1 cellular context compared by ENCODE assay signal in genomic region chr16:2213817-2214720, GRCh38.
A peak's percentile ranks its signal among the peaks of the same experiment; 100 is the strongest.
TF ChIP-seq lines count a peak whose summit lies in the region.

No MANE protein-coding gene starts in this region.

TF ChIP-seq in H1, 55 proteins besides CTCF, POLR2A, EP300 and RAD21:
- peak; percentile 64 for TF ChIP-seq KDM4A (IDR thresholded peaks at IDR 0.05; ENCODE audit: low read depth, low read length, severe bottlenecking)
- TF ChIP-seq SUZ12 (IDR thresholded peaks at IDR 0.05; ENCODE audit: low read length) = no peak
- TF ChIP-seq CREB1 (IDR thresholded peaks at IDR 0.05) = peak; percentile 57; the same call in 1 of the 2 replicates
- no peak for TF ChIP-seq CBX5 (IDR thresholded peaks at IDR 0.05; ENCODE audit: low read depth, low read length)
- TF ChIP-seq KDM5A (IDR thresholded peaks at IDR 0.05; ENCODE audit: low read length) = 0 out of 2 replicates have a peak, but pooled peaks have one; percentile 30
- peak in 1 of 2 experiments; percentile 46; a peak in 1 of 4 replicates for TF ChIP-seq SIN3A (conservative IDR thresholded peaks at IDR 0.05 in 1 of 2, IDR thresholded peaks at IDR 0.05 in 1 of 2; ENCODE audit: low read depth in 1 of 2, low read length in 2 of 2)
- peak; percentile 15; the same call in 1 of the 2 replicates for TF ChIP-seq RBBP5 (IDR thresholded peaks at IDR 0.05; ENCODE audit: borderline replicate concordance, low read depth, low read length)
- peak; percentile 81 for TF ChIP-seq PHF8 (conservative IDR thresholded peaks at IDR 0.05; ENCODE audit: low read depth, low read length)
- TF ChIP-seq JUND (IDR thresholded peaks at IDR 0.05; ENCODE audit: low read length) = no peak
- TF ChIP-seq NANOG (IDR thresholded peaks at IDR 0.05; ENCODE audit: insufficient read depth, low read depth, low read length, poor library complexity, severe bottlenecking) = no peak
- no peak; a peak in 1 of 4 replicates for TF ChIP-seq HDAC2 (IDR thresholded peaks at IDR 0.05; ENCODE audit: borderline replicate concordance in 1 of 2, low read depth in 2 of 2, low read length in 2 of 2)
